In genomic region chr9:120654278-120654677, GRCh38 we compare ENCODE assay signal across 22 cellular contexts.
"Had no signal": no experiment of that assay in that cellular context is flagged by ENCODE, and none has a peak within 500 bp of the region (broad histone marks: within the 10 kb centered on the region; RNA-seq: fewer than 3 reads in every experiment).

No MANE protein-coding gene starts in this region.

- H3K4me3 Mint-ChIP-seq: activated naive CD8-positive, alpha-beta T cell; activated T-helper 17 cell treated with anti-CD3 and anti-CD28 coated beads, Interleukin-2, amount 50 U/mL, for 72 hours; effector memory CD8-positive, alpha-beta T cell; natural killer cell treated with Interleukin-12 subunit alpha and Interleukin-12 subunit beta and Interleukin-15 and Interleukin-18, amount 100 ng/mL, for 72 hours; type B pancreatic cell; WTC11 had no signal

- H3K4me1 Mint-ChIP-seq: activated T-helper 17 cell treated with anti-CD3 and anti-CD28 coated beads, Interleukin-2, amount 50 U/mL, for 72 hours; WTC11 had no signal

- FAIRE-seq: astrocyte, endothelial cell of umbilical vein had no signal

- H3K27me3 Mint-ChIP-seq: activated naive CD8-positive, alpha-beta T cell; activated T-helper 17 cell treated with anti-CD3 and anti-CD28 coated beads, Interleukin-2, amount 50 U/mL, for 72 hours; effector memory CD8-positive, alpha-beta T cell; natural killer cell treated with Interleukin-12 subunit alpha and Interleukin-12 subunit beta and Interleukin-15 and Interleukin-18, amount 100 ng/mL, for 72 hours; type B pancreatic cell had no signal

- H3K4me3 ChIP-seq: adrenal gland, colonic mucosa, dorsolateral prefrontal cortex, esophagus squamous epithelium, ovary, prostate gland, right atrium auricular region, thoracic aorta, vagina had no signal

- H3K9me3 Mint-ChIP-seq: activated T-helper 17 cell treated with anti-CD3 and anti-CD28 coated beads, Interleukin-2, amount 50 U/mL, for 72 hours; effector memory CD8-positive, alpha-beta T cell; natural killer cell treated with Interleukin-12 subunit alpha and Interleukin-12 subunit beta and Interleukin-15 and Interleukin-18, amount 100 ng/mL, for 72 hours; type B pancreatic cell; WTC11 had no signal

- ATAC-seq: effector memory CD8-positive, alpha-beta T cell; WTC11 had no signal

- H3K27ac Mint-ChIP-seq: activated naive CD8-positive, alpha-beta T cell; activated T-helper 17 cell treated with anti-CD3 and anti-CD28 coated beads, Interleukin-2, amount 50 U/mL, for 72 hours; effector memory CD8-positive, alpha-beta T cell; natural killer cell treated with Interleukin-12 subunit alpha and Interleukin-12 subunit beta and Interleukin-15 and Interleukin-18, amount 100 ng/mL, for 72 hours; type B pancreatic cell; WTC11 had no signal

- H3K36me3 Mint-ChIP-seq: natural killer cell treated with Interleukin-12 subunit alpha and Interleukin-12 subunit beta and Interleukin-15 and Interleukin-18, amount 100 ng/mL, for 72 hours; WTC11 had no signal

- DNase-seq: activated T-cell treated with anti-CD3 and anti-CD28 coated beads, Interleukin-2, amount 50 U/mL, for 1 hour; adrenal gland; colonic mucosa; dorsolateral prefrontal cortex; effector memory CD8-positive, alpha-beta T cell; esophagus squamous epithelium; left ventricle myocardium superior; ovary; stimulated activated CD4-positive, alpha-beta T cell treated with anti-CD3 and anti-CD28 coated beads, Interleukin-4, amount 100 ng/mL, for 24 hours; stimulated activated naive CD4-positive, alpha-beta T cell treated with Interleukin-2 at 50 U/mL for 16 hours; T-helper 9 cell had no signal
